19 cellular contexts compared by ENCODE assay signal in the genomic region with DNA sequence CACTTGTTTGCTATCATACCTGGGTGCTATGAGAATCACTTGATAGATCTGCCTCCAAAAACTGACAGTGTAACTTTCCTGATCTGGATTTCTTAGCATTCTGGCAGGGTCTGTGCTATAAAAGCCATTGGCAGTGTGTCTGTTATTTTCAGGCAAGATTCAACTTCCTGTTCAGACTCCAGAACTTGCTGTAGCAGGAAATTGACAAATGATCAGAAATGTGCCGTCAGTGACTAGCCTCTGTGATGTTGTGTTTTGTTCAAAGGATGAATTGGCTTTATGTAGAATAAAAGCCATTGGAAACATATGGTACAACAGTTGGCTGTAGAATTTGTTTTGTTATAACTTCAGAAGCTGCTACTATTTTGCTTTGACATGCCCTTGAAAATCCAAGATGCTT.
DNase-seq lines count a peak whose midpoint lies in the region; ATAC-seq and TF ChIP-seq lines count a peak whose summit lies in the region.
"Had no signal": no experiment of that assay in that cellular context is flagged by ENCODE, and none has a peak within 500 bp of the region (broad histone marks: within the 10 kb centered on the region; RNA-seq: fewer than 3 reads in every experiment).

No MANE protein-coding gene starts in this region.

- peak in 1 of 2 donors; percentile 27 for ATAC-seq in gastrocnemius medialis
- no peak for ATAC-seq in GM18858 (IDR thresholded peaks at IDR 0.05; ENCODE audit: unreplicated experiment)
- ATAC-seq in left lung = no peak
- ATAC-seq: CD8-positive, alpha-beta T cell had no signal

- H3K9me3 ChIP-seq in gastrocnemius medialis (peaks cover 0 to 9% (median 0%) of the 10 kb centered on the region in 3 donors), left lung (peaks cover 4 to 19% of the 10 kb centered on the region in 2 donors)
- H3K9me3 ChIP-seq: HAP-1 had no signal

- H3K4me3 ChIP-seq in Jurkat, Clone E6-1 (ENCODE audit: low read length) = no peak overlapping the region
- H3K4me3 ChIP-seq in fibroblast of pulmonary artery (replicated peaks; ENCODE audit: low read depth, low read length) (no peak overlapping the region), gastrocnemius medialis (no peak overlapping the region), left lung (no peak overlapping the region)
- H3K4me3 ChIP-seq: BLaER1 treated with 17β-estradiol and CSF1 and Interleukin-3, amounts not matched to agents 10 nM and 100 nM; HAP-1 had no signal

- TF ChIP-seq CTCF in fibroblast of pulmonary artery (IDR thresholded peaks at IDR 0.05; ENCODE audit: low read length, missing control alignments) = no peak
- no peak for TF ChIP-seq CTCF in gastrocnemius medialis (IDR thresholded peaks at IDR 0.05 in 4 of 5, conservative IDR thresholded peaks at IDR 0.05 in 1 of 5)
- no peak for TF ChIP-seq CTCF in left lung (IDR thresholded peaks at IDR 0.05)

- H3K4me1 ChIP-seq in gastrocnemius medialis (peaks cover 19 to 28% of the 10 kb centered on the region in 2 donors), left lung (peaks cover 0 to 6% of the 10 kb centered on the region in 2 donors)
- H3K4me1 ChIP-seq: HAP-1 had no signal

- H3K27me3 ChIP-seq in gastrocnemius medialis (no peaks in the 10 kb centered on the region), left lung (no peaks in the 10 kb centered on the region)
- H3K27me3 ChIP-seq: BLaER1 treated with 17β-estradiol and CSF1 and Interleukin-3, amounts not matched to agents 10 nM and 100 nM had no signal

- in situ Hi-C loops in gastrocnemius medialis (cut with MboI; ENCODE audit: low sequenced_read_pairs in 4 of 4) = no loop called here

- H3K27ac ChIP-seq in gastrocnemius medialis (peak overlapping the region; percentile 40 to 72 (median 54)), left lung (peak overlapping the region in 1 of 2 donors; percentile 18)
- H3K27ac ChIP-seq: BLaER1 treated with 17β-estradiol and CSF1 and Interleukin-3, amounts not matched to agents 10 nM and 100 nM had no signal

- TF ChIP-seq POLR2A in gastrocnemius medialis (IDR thresholded peaks at IDR 0.05) = no peak

- H3K36me3 ChIP-seq in gastrocnemius medialis = no peaks in the 10 kb centered on the region
- H3K36me3 ChIP-seq in left lung = no peaks in the 10 kb centered on the region
- H3K36me3 ChIP-seq: BLaER1 treated with 17β-estradiol and CSF1 and Interleukin-3, amounts not matched to agents 10 nM and 100 nM; HAP-1 had no signal

- intact Hi-C loops in gastrocnemius medialis (cut with DNase I; ENCODE audit: low total_unique reads) (no loop called here), left lung (cut with DNase I) (no loop called here)

- DNase-seq in Jurkat, Clone E6-1 (ENCODE audit: low read depth, low spot score) = peak; percentile 16
- DNase-seq in SKM-1 treated with dmso at 0.1 percent for 144 hours (lab: John Stamatoyannopoulos, UW; ENCODE audit: unreplicated experiment) (peak; percentile 13), fibroblast of pulmonary artery (ENCODE audit: low read depth) (peak; percentile 33), gastrocnemius medialis (no peak), NK-92 (lab: John Stamatoyannopoulos, UW; ENCODE audit: unreplicated experiment) (no peak), left lung (no peak)
- DNase-seq in activated effector memory CD4-positive, alpha-beta T cell treated with Interleukin-2 at 50 U/mL for 16 hours = no peak
- DNase-seq: CD8-positive, alpha-beta T cell; DMS53; EL; MV-4-11; NCI-H1417; NCI-H187; NCI-H2107; NCI-H2227 treated with DMSO at 0.1 percent for 48 hours; NCI-H524 treated with DMSO at 0.1 percent for 48 hours had no signal

Comparison
In these comparisons a context has a peak if more than half of its experiments do, and no peak if none do; other contexts are left out.
1. DNase-seq: peak in Jurkat, Clone E6-1 (single experiment), SKM-1 treated with dmso at 0.1 percent for 144 hours (single experiment) and fibroblast of pulmonary artery (single experiment); none in gastrocnemius medialis (0 of 2), NK-92 (single experiment), activated effector memory CD4-positive, alpha-beta T cell treated with Interleukin-2 at 50 U/mL for 16 hours (single experiment) and left lung (0 of 2).